Comparison of ENCODE assay signal across 15 cellular contexts in the genomic region with DNA sequence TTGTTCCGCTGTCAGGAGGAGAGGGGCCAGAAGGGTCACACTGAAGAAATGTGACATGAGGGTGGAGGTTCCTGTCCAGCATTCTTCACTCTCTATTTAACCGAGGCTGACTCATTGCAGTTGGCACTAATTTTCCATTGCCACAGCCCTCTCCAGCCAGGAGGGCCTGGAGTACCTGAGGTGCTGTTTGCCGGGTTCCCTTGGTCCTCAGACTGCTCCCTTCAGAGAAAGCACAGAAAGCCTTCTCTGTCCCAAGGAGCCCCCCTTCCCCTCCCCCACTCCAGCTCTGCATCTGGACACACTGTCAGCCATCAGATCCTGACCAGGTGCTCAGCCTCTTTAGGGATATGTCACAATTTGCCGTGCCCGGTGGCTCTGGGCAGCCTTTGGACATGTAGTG. TPM values are rescaled to one million over a fixed set of nuclear protein-coding genes. Genes with fewer than 3 reads are reported as not detected.
DNase-seq lines count a peak whose midpoint lies in the region; ATAC-seq and TF ChIP-seq lines count a peak whose summit lies in the region.
"Had no signal": no experiment of that assay in that cellular context is flagged by ENCODE, and none has a peak within 500 bp of the region (broad histone marks: within the 10 kb centered on the region; RNA-seq: fewer than 3 reads in every experiment).

No MANE protein-coding gene starts in this region.

- H3K79me1 ChIP-seq in IMR-90 (ENCODE audit: low read depth in 1 of 2, low read length in 2 of 2): peaks cover 29 to 71% of the 10 kb centered on the region in 2 experiments; a peak in 3 of 4 replicates

- H3K27me3 Mint-ChIP-seq in chondrocyte (ENCODE audit: low read depth): no peaks in the 10 kb centered on the region
- peaks cover 5% of the 10 kb centered on the region for H3K27me3 Mint-ChIP-seq in glutamatergic neuron (ENCODE audit: unreplicated experiment)
- H3K27me3 Mint-ChIP-seq: CD8-positive, alpha-beta memory T cell had no signal

- peak overlapping the region; percentile 48 for H2AK5ac ChIP-seq in IMR-90 (ENCODE audit: low read depth, low read length)

- TF ChIP-seq CTCF in IMR-90 (conservative IDR thresholded peaks at IDR 0.05; ENCODE audit: low read depth, low read length): no peak
- no peak for TF ChIP-seq CTCF in chondrocyte (IDR thresholded peaks at IDR 0.05)
- TF ChIP-seq CTCF in stomach (IDR thresholded peaks at IDR 0.05): no peak
- no peak for TF ChIP-seq CTCF in OCI-LY7 (conservative IDR thresholded peaks at IDR 0.05; ENCODE audit: low read length)
- no peak for TF ChIP-seq CTCF in glutamatergic neuron (IDR thresholded peaks at IDR 0.05; ENCODE audit: partially characterized antibody, unreplicated experiment)

- H3K56ac ChIP-seq in IMR-90 (ENCODE audit: extremely low read depth, insufficient read depth, low read length): no peak overlapping the region

- no peaks in the 10 kb centered on the region for H3K9me2 ChIP-seq in OCI-LY7 (ENCODE audit: insufficient read depth, low read length)

- intact Hi-C loops in IMR-90 (cut with micrococcal nuclease): no loop called here
- intact Hi-C loops in left colon (cut with DNase I, micrococcal nuclease): no loop called here
- intact Hi-C loops in stomach (cut with DNase I; ENCODE audit: low total_unique reads): no loop called here
- intact Hi-C loops in OCI-LY7 (cut with micrococcal nuclease; ENCODE audit: unreplicated experiment): no loop called here

- DNase-seq in IMR-90: peak; percentile 35
- DNase-seq in chondrocyte (ENCODE audit: low spot score): peak; percentile 44
- DNase-seq in left colon: peak in 1 of 2 donors; percentile 40
- DNase-seq in stomach: peak; percentile 49
- DNase-seq in OCI-LY7 (ENCODE audit: low spot score): no peak
- no peak for DNase-seq in glutamatergic neuron
- no peak for DNase-seq in DMS79 (lab: John Stamatoyannopoulos, UW)
- DNase-seq: activated CD4-positive, alpha-beta T cell treated with anti-CD3 and anti-CD28 coated beads, Interleukin-2, amount 10 ng/mL, durations not matched to agents 24 days and 14 days; activated naive CD4-positive, alpha-beta T cell treated with anti-CD3 and anti-CD28 coated beads for 36 hours; CD8-positive, alpha-beta memory T cell; NCI-H526 treated with DMSO at 0.1 percent for 48 hours; stimulated activated CD4-positive, alpha-beta T cell treated with anti-CD3 and anti-CD28 coated beads, Interleukin-4, amount 100 ng/mL, for 4 hours had no signal

- H3K36me3 ChIP-seq in IMR-90 (ENCODE audit: control insufficient read depth, insufficient read depth, low read length) (peaks cover 14% of the 10 kb centered on the region), stomach (peaks cover 6 to 35% (median 26%) of the 10 kb centered on the region in 4 donors), OCI-LY7 (ENCODE audit: insufficient read depth, low read length) (peaks cover 2% of the 10 kb centered on the region; the same call in 1 of the 2 replicates)

- BruUV-seq in IMR-90 (replicated peaks; lab: Mats Ljungman, UMichigan): no TSS peak
- no TSS peak for BruUV-seq in OCI-LY7 (replicated peaks; lab: Mats Ljungman, UMichigan)

- no peak overlapping the region for H3K23ac ChIP-seq in IMR-90 (ENCODE audit: low read depth, low read length)

- H2AK9ac ChIP-seq in IMR-90 (replicated peaks; ENCODE audit: low read depth, low read length, poor library complexity): no peak overlapping the region

- H4K5ac ChIP-seq in IMR-90 (ENCODE audit: low read depth, low read length): peak overlapping the region; percentile 21; the same call in 1 of the 2 replicates

- no peak overlapping the region for H3K4me2 ChIP-seq in IMR-90 (ENCODE audit: low read depth, low read length)
- H3K4me2 ChIP-seq in OCI-LY7 (ENCODE audit: low read length): no peak overlapping the region

- TF ChIP-seq RAD21 in IMR-90 (IDR thresholded peaks at IDR 0.05; ENCODE audit: low read length): no peak

- H2BK5ac ChIP-seq in IMR-90 (ENCODE audit: low read depth, low read length, poor library complexity, severe bottlenecking): no peak overlapping the region

- no peak overlapping the region for H2AFZ ChIP-seq in IMR-90 (replicated peaks; ENCODE audit: low read length, poor library complexity)
- H2AFZ ChIP-seq in OCI-LY7 (ENCODE audit: low read length): no peak overlapping the region

- H3K4me3 Mint-ChIP-seq in chondrocyte (ENCODE audit: unreplicated experiment) (peak overlapping the region; percentile 33), glutamatergic neuron (ENCODE audit: unreplicated experiment) (no peak overlapping the region)
- H3K4me3 Mint-ChIP-seq: activated CD4-positive, alpha-beta T cell treated with anti-CD3 and anti-CD28 coated beads, Interleukin-2, amount 10 ng/mL, durations not matched to agents 24 days and 14 days; activated naive CD4-positive, alpha-beta T cell treated with anti-CD3 and anti-CD28 coated beads for 36 hours had no signal

- H3K79me2 ChIP-seq in OCI-LY7 (ENCODE audit: insufficient read depth, low read depth, low read length): no peaks in the 10 kb centered on the region

- TF ChIP-seq EP300 in stomach (IDR thresholded peaks at IDR 0.05): no peak

- H4K20me1 ChIP-seq in IMR-90 (ENCODE audit: insufficient read depth, low read length) (peaks cover 4% of the 10 kb centered on the region; the same call in 1 of the 2 replicates), OCI-LY7 (ENCODE audit: insufficient read depth, low read length) (no peaks in the 10 kb centered on the region)

- H3K36me3 Mint-ChIP-seq in chondrocyte (ENCODE audit: low read depth) (peaks cover 4% of the 10 kb centered on the region), glutamatergic neuron (ENCODE audit: unreplicated experiment) (peaks cover 3% of the 10 kb centered on the region)

- ATAC-seq in IMR-90 (ENCODE audit: low read depth): no peak
- ATAC-seq in left colon: peak; percentile 16
- ATAC-seq in GM21737 (IDR thresholded peaks at IDR 0.05; ENCODE audit: unreplicated experiment): no peak

- in situ Hi-C loops in IMR-90 (cut with MboI; ENCODE audit: low sequenced_read_pairs): no loop called here

- POLR2A ChIA-PET in IMR-90 (lab: Charles Lee; ENCODE audit: unreplicated experiment) (no interaction called here), OCI-LY7 (lab: Charles Lee) (interaction anchor here (1.6 kb wide), 1 partner anchor 39 kb away, joined by 4 read pairs; no protein-coding TSS in a partner anchor)

- dilution Hi-C loops in IMR-90 (cut with HindIII; ENCODE audit: low sequenced_read_pairs, unreplicated experiment): no loop called here

- H3K4ac ChIP-seq in IMR-90 (ENCODE audit: low read depth, low read length): peak overlapping the region; percentile 43; the same call in 1 of the 2 replicates

- peak overlapping the region; percentile 39; the same call in 1 of the 2 replicates for H3K14ac ChIP-seq in IMR-90 (replicated peaks; ENCODE audit: low read depth, low read length)

- no peak overlapping the region for H3K18ac ChIP-seq in IMR-90 (ENCODE audit: low read depth, low read length)

- H3K4me1 Mint-ChIP-seq in chondrocyte (ENCODE audit: low read depth) (peaks cover 57% of the 10 kb centered on the region), glutamatergic neuron (ENCODE audit: low read depth, unreplicated experiment) (peaks cover 19% of the 10 kb centered on the region)

- peaks cover 43% of the 10 kb centered on the region for H3K9me1 ChIP-seq in IMR-90 (ENCODE audit: insufficient read depth, low read length)

- H4K8ac ChIP-seq in IMR-90 (ENCODE audit: low read depth in 2 of 2, low read length in 2 of 2): peak overlapping the region in 1 of 2 experiments; percentile 20; a peak in 1 of 4 replicates

- H3K27ac ChIP-seq in IMR-90 (ENCODE audit: insufficient read depth, low read length) (no peak overlapping the region), stomach (peak overlapping the region; percentile 44 to 90 (median 87)), OCI-LY7 (ENCODE audit: low read depth, low read length, poor library complexity, severe bottlenecking) (no peak overlapping the region)

- H3K27me3 ChIP-seq in IMR-90 (ENCODE audit: control insufficient read depth, insufficient read depth, low read length): no peaks in the 10 kb centered on the region
- H3K27me3 ChIP-seq in stomach: no peaks in the 10 kb centered on the region
- H3K27me3 ChIP-seq: neutrophil had no signal

- peaks cover 26% of the 10 kb centered on the region for H3K4me1 ChIP-seq in IMR-90 (ENCODE audit: control insufficient read depth, insufficient read depth, low read length)
- H3K4me1 ChIP-seq in stomach: peaks cover 28 to 99% (median 49%) of the 10 kb centered on the region in 4 donors
- H3K4me1 ChIP-seq in OCI-LY7 (ENCODE audit: insufficient read depth, low read length, poor library complexity, severe bottlenecking): peaks cover 7% of the 10 kb centered on the region

- H2BK120ac ChIP-seq in IMR-90 (ENCODE audit: low read depth, low read length): no peak overlapping the region

- no CpG with 5 or more reads among the region's 5 CpGs for WGBS in IMR-90 (ENCODE audit: extremely low coverage in 2 of 2, insufficient read length in 1 of 2), 2 experiments
- WGBS in stomach, 5 donors: 59 to 76% (median 61%) methylated on average over 5 of the region's 5 CpGs

- no peak overlapping the region for H3K9ac ChIP-seq in IMR-90 (ENCODE audit: low read depth, low read length)

- no peak for TF ChIP-seq POLR2A in IMR-90 (IDR thresholded peaks at IDR 0.05; ENCODE audit: low read depth, low read length)
- no peak for TF ChIP-seq POLR2A in stomach (IDR thresholded peaks at IDR 0.05)

- H3K9me3 ChIP-seq in IMR-90 (ENCODE audit: control insufficient read depth, insufficient read depth, low read length): no peaks in the 10 kb centered on the region
- no peaks in the 10 kb centered on the region for H3K9me3 ChIP-seq in stomach
- no peaks in the 10 kb centered on the region for H3K9me3 ChIP-seq in OCI-LY7 (ENCODE audit: low read length)
- H3K9me3 ChIP-seq: neutrophil, thoracic aorta had no signal

- no peak overlapping the region for H2BK15ac ChIP-seq in IMR-90 (ENCODE audit: low read depth, low read length)

- H3K27ac Mint-ChIP-seq in chondrocyte (ENCODE audit: unreplicated experiment) (peak overlapping the region; percentile 85), glutamatergic neuron (ENCODE audit: unreplicated experiment) (no peak overlapping the region)
- H3K27ac Mint-ChIP-seq: activated CD4-positive, alpha-beta T cell treated with anti-CD3 and anti-CD28 coated beads, Interleukin-2, amount 10 ng/mL, durations not matched to agents 24 days and 14 days; activated naive CD4-positive, alpha-beta T cell treated with anti-CD3 and anti-CD28 coated beads for 36 hours; CD8-positive, alpha-beta memory T cell had no signal

- H2BK20ac ChIP-seq in IMR-90 (ENCODE audit: low read depth, low read length): no peak overlapping the region

- H4K91ac ChIP-seq in IMR-90 (ENCODE audit: insufficient read depth, low read depth, low read length): no peak overlapping the region

- no peak overlapping the region for H3K4me3 ChIP-seq in IMR-90 (ENCODE audit: insufficient read depth, low read depth, low read length)
- H3K4me3 ChIP-seq in stomach: no peak overlapping the region
- no peak overlapping the region for H3K4me3 ChIP-seq in OCI-LY7 (ENCODE audit: low read depth, low read length, poor library complexity, severe bottlenecking)
- H3K4me3 ChIP-seq: thoracic aorta had no signal

- no peaks in the 10 kb centered on the region for H3K9me3 Mint-ChIP-seq in chondrocyte (ENCODE audit: low read depth)
- peaks cover 7% of the 10 kb centered on the region for H3K9me3 Mint-ChIP-seq in glutamatergic neuron (ENCODE audit: unreplicated experiment)
- H3K9me3 Mint-ChIP-seq: activated CD4-positive, alpha-beta T cell treated with anti-CD3 and anti-CD28 coated beads, Interleukin-2, amount 10 ng/mL, durations not matched to agents 24 days and 14 days; activated naive CD4-positive, alpha-beta T cell treated with anti-CD3 and anti-CD28 coated beads for 36 hours; CD8-positive, alpha-beta memory T cell had no signal

- CTCF ChIA-PET in IMR-90 (lab: Yijun Ruan, JAX) (no interaction called here), OCI-LY7 (lab: Charles Lee; ENCODE audit: unreplicated experiment) (no interaction called here)

RNA-seq across cellular contexts. Expression of a gene that starts 3.1 kb away (rescaled TPM):
- total RNA-seq in IMR-90 (2012; rRNA removed) (not detected in 2 replicates), chondrocyte (0.50 TPM in 1 of 3 replicates, not detected in the others), left colon (not detected), stomach (not detected), OCI-LY7 (2022) (not detected in 2 replicates), glutamatergic neuron (ENCODE audit: unreplicated experiment) (not detected)
- polyA plus RNA-seq in IMR-90 (2012; rRNA removed) (0.10 TPM in 1 of 2 replicates, not detected in the other), stomach (not detected)
- 0.27 TPM in 1 of 2 replicates, not detected in the other for polyA plus RNA-seq in IMR-90 (2012; cell fraction: cytosol; rRNA removed)
- polyA plus RNA-seq in IMR-90 (2012; cell fraction: nucleus; rRNA removed; ENCODE audit: low replicate concordance): 0.11 and 0.21 TPM in 2 replicates
- total RNA-seq in OCI-LY7 (2014; rRNA removed; shearing (Covaris generic)): not detected in 2 replicates
- total RNA-seq: activated naive CD4-positive, alpha-beta T cell treated with anti-CD3 and anti-CD28 coated beads for 36 hours; CD8-positive, alpha-beta memory T cell; thoracic aorta had no signal
- polyA plus RNA-seq: CD8-positive, alpha-beta memory T cell had no signal

RNA-seq across cellular contexts. Expression of a gene that starts 32.5 kb away (rescaled TPM):
- total RNA-seq in IMR-90 (2012; rRNA removed) (637 and 765 TPM in 2 replicates), chondrocyte (579 to 718 TPM (median 705 TPM) in 3 replicates), left colon (100 to 1,000 TPM; 271 to 585 TPM), stomach (100 to 1,000 TPM in 3 of 5 donors, 10 to 100 TPM in 1, 1 to 10 TPM in 1; 6.4 to 225 (median 111) TPM), OCI-LY7 (2022) (35.5 and 40.4 TPM in 2 replicates), glutamatergic neuron (ENCODE audit: unreplicated experiment) (105 TPM)
- polyA plus RNA-seq in IMR-90 (2012; rRNA removed) (1,066 and 1,140 TPM in 2 replicates), stomach (100 to 1,000 TPM in 2 of 3 donors, 10 to 100 TPM in 1; 89.1 to 200 (median 166) TPM)
- 293 and 869 TPM in 2 replicates for polyA plus RNA-seq in IMR-90 (2012; cell fraction: cytosol; rRNA removed)
- polyA plus RNA-seq in IMR-90 (2012; cell fraction: nucleus; rRNA removed; ENCODE audit: low replicate concordance): 63.7 and 319 TPM in 2 replicates
- 12.7 and 20.2 TPM in 2 replicates for total RNA-seq in OCI-LY7 (2014; rRNA removed; shearing (Covaris generic))

Comparison
In these comparisons a context has a peak if more than half of its experiments do, and no peak if none do; other contexts are left out.
1. DNase-seq: peak in IMR-90 (single experiment), chondrocyte (single experiment) and stomach (single experiment); none in OCI-LY7 (single experiment), glutamatergic neuron (single experiment) and DMS79 (single experiment).
2. H3K27ac ChIP-seq: peak in stomach (5 of 5); none in IMR-90 (single experiment) and OCI-LY7 (single experiment).